In genomic region chr17:58351710-58352017, GRCh38 we compare ENCODE assay signal across 8 cellular contexts. TPM values are rescaled to one million over a fixed set of nuclear protein-coding genes. Genes with fewer than 3 reads are reported as not detected.
A peak's percentile ranks its signal among the peaks of the same experiment; 100 is the strongest.
DNase-seq lines count a peak whose midpoint lies in the region; ATAC-seq and TF ChIP-seq lines count a peak whose summit lies in the region.

No MANE protein-coding gene starts in this region.

- H3K27ac Mint-ChIP-seq in activated CD4-positive, alpha-beta memory T cell treated with anti-CD3 and anti-CD28 coated beads for 36 hours, result peak overlapping the region; percentile 99
- peak overlapping the region; percentile 96 to 100 (median 99) for H3K27ac Mint-ChIP-seq in immature natural killer cell

- peak; percentile 15 for ATAC-seq in DND-41 (ENCODE audit: insufficient read depth, low read depth)

- no peaks in the 10 kb centered on the region for H3K27me3 Mint-ChIP-seq in activated CD4-positive, alpha-beta memory T cell treated with anti-CD3 and anti-CD28 coated beads for 36 hours
- H3K27me3 Mint-ChIP-seq in immature natural killer cell (ENCODE audit: low read depth in 3 of 3), result peaks cover 10 to 17% (median 11%) of the 10 kb centered on the region in 3 donors

- peak overlapping the region; percentile 77 for H3K4me2 ChIP-seq in DND-41 (ENCODE audit: insufficient read depth, low read length)

- H3K4me1 ChIP-seq in DND-41 (ENCODE audit: insufficient read depth, low read length) (peaks cover 59% of the 10 kb centered on the region), testis (peaks cover 7% of the 10 kb centered on the region)

- no peak for TF ChIP-seq CTCF in DND-41 (IDR thresholded peaks at IDR 0.05; ENCODE audit: borderline replicate concordance, extremely low read depth, low read length, poor library complexity, severe bottlenecking)
- TF ChIP-seq CTCF in HFF-Myc (IDR thresholded peaks at IDR 0.05; ENCODE audit: low read depth, low read length, missing control alignments), result no peak
- TF ChIP-seq CTCF in testis (IDR thresholded peaks at IDR 0.05), result no peak

- peak overlapping the region; percentile 75 for H3K9ac ChIP-seq in DND-41 (ENCODE audit: low read depth, low read length)

- H4K20me1 ChIP-seq in DND-41 (ENCODE audit: insufficient read depth, low read length), result peaks cover 39% of the 10 kb centered on the region

- 0% methylated on average over 15 of the region's 15 CpGs for WGBS in testis, 2 donors

- peak overlapping the region; percentile 100 for H3K4me3 Mint-ChIP-seq in activated CD4-positive, alpha-beta memory T cell treated with anti-CD3 and anti-CD28 coated beads for 36 hours
- peak overlapping the region; percentile 99 to 100 (median 99) for H3K4me3 Mint-ChIP-seq in immature natural killer cell

- peaks cover 56% of the 10 kb centered on the region for H3K4me1 Mint-ChIP-seq in activated CD4-positive, alpha-beta memory T cell treated with anti-CD3 and anti-CD28 coated beads for 36 hours (ENCODE audit: low read depth)
- H3K4me1 Mint-ChIP-seq in immature natural killer cell, result peaks cover 43 to 85% of the 10 kb centered on the region in 2 donors

- CTCF ChIA-PET in activated CD4-positive, alpha-beta memory T cell treated with anti-CD3 and anti-CD28 coated beads for 36 hours (lab: Charles Lee), result interaction anchor here (0.6 to 6.4 kb wide), 17 partner anchors 8 to 102 kb away, joined by 3 to 90 read pairs (median 5); partner anchors contain the start of gene RNF43

- H3K27me3 ChIP-seq in DND-41 (ENCODE audit: insufficient read depth, low read length, poor library complexity) (no peaks in the 10 kb centered on the region), testis (no peaks in the 10 kb centered on the region)

- POLR2A ChIA-PET in activated CD4-positive, alpha-beta memory T cell treated with anti-CD3 and anti-CD28 coated beads for 36 hours (lab: Charles Lee), result interaction anchor here (0.7 to 9.0 kb wide), 13 partner anchors 12 to 280 kb away, joined by 3 to 276 read pairs (median 13); partner anchors contain the start of genes RNF43 and TSPOAP1

- H3K27ac ChIP-seq in DND-41 (ENCODE audit: low read length), result peak overlapping the region; percentile 94
- peak overlapping the region; percentile 92 to 95 for H3K27ac ChIP-seq in testis

- peaks cover 63% of the 10 kb centered on the region for H3K79me2 ChIP-seq in DND-41 (ENCODE audit: insufficient read depth, low read length)

- no peak for DNase-seq in DND-41
- DNase-seq in HFF-Myc (ENCODE audit: extremely low read depth, low read depth), result no peak
- DNase-seq in activated CD4-positive, alpha-beta memory T cell treated with anti-CD3 and anti-CD28 coated beads for 36 hours, result no peak
- DNase-seq in immature natural killer cell, result no peak
- DNase-seq in testis, result no peak
- no peak for DNase-seq in NCI-H446 treated with DMSO at 0.1 percent for 48 hours (lab: John Stamatoyannopoulos, UW)
- DNase-seq in NCI-H187 treated with DMSO at 0.1 percent for 48 hours (lab: John Stamatoyannopoulos, UW), result no peak
- no peak for DNase-seq in stimulated activated CD4-positive, alpha-beta T cell treated with anti-CD3 and anti-CD28 coated beads, Interleukin-2, amount 100 ng/mL, for 48 hours

- peaks cover 58% of the 10 kb centered on the region for H3K36me3 Mint-ChIP-seq in activated CD4-positive, alpha-beta memory T cell treated with anti-CD3 and anti-CD28 coated beads for 36 hours
- H3K36me3 Mint-ChIP-seq in immature natural killer cell, result peaks cover 20 to 41% (median 30%) of the 10 kb centered on the region in 3 donors

- H3K4me3 ChIP-seq in DND-41 (ENCODE audit: low read depth in 1 of 2, low read length in 2 of 2) (peak overlapping the region; percentile 92 to 96), HFF-Myc (replicated peaks; ENCODE audit: low read depth, low read length) (peak overlapping the region; percentile 86), testis (peak overlapping the region; percentile 75 to 98)

- no peaks in the 10 kb centered on the region for H3K9me3 Mint-ChIP-seq in activated CD4-positive, alpha-beta memory T cell treated with anti-CD3 and anti-CD28 coated beads for 36 hours
- no peaks in the 10 kb centered on the region for H3K9me3 Mint-ChIP-seq in immature natural killer cell

- peak overlapping the region; percentile 55 for H2AFZ ChIP-seq in DND-41 (ENCODE audit: low read depth, low read length)

- intact Hi-C loops in activated CD4-positive, alpha-beta memory T cell treated with anti-CD3 and anti-CD28 coated beads for 36 hours (cut with micrococcal nuclease), result loop anchor here (1.0 to 5.0 kb wide), 9 partner anchors 7 to 501 kb away; partner anchors contain the start of genes DYNLL2, MRPS23 and RNF43
- intact Hi-C loops in testis (cut with DNase I; ENCODE audit: low total_unique reads), result no loop called here

- H3K9me3 ChIP-seq in DND-41 (ENCODE audit: insufficient read depth, low read length, severe bottlenecking), result no peaks in the 10 kb centered on the region
- H3K9me3 ChIP-seq in testis, result no peaks in the 10 kb centered on the region

- H3K36me3 ChIP-seq in DND-41 (ENCODE audit: insufficient read depth, low read length) (peaks cover 56% of the 10 kb centered on the region), testis (ENCODE audit: low read depth, missing control alignments) (no peaks in the 10 kb centered on the region)

- TF ChIP-seq POLR2A in testis (IDR thresholded peaks at IDR 0.05), result no peak

RNA-seq across cellular contexts. Expression of gene SUPT4H1, which starts 0.3 kb away (rescaled TPM):
- 100 to 1,000 TPM; 113 to 114 TPM for total RNA-seq in activated CD4-positive, alpha-beta memory T cell treated with anti-CD3 and anti-CD28 coated beads for 36 hours
- polyA plus RNA-seq in immature natural killer cell (100 to 1,000 TPM; 133 to 170 (median 136) TPM), testis (ENCODE audit: insufficient read depth, low read depth, low replicate concordance) (98.5 TPM)
- total RNA-seq in testis, result 10 to 100 TPM; 59.3 to 64.4 TPM

RNA-seq across cellular contexts. Expression of gene TSPOAP1, which starts 23.1 kb away (rescaled TPM):
- 10 to 100 TPM; 21.6 to 22.7 TPM for total RNA-seq in activated CD4-positive, alpha-beta memory T cell treated with anti-CD3 and anti-CD28 coated beads for 36 hours
- polyA plus RNA-seq in immature natural killer cell, result 10 to 100 TPM in 1 of 3 donors, 1 to 10 TPM in 2; 7.1 to 32.1 (median 8.4) TPM
- 10 to 100 TPM in 1 of 2 donors, 1 to 10 TPM in 1; 7.2 to 13.0 TPM for total RNA-seq in testis
- 8.2 TPM for polyA plus RNA-seq in testis (ENCODE audit: insufficient read depth, low read depth, low replicate concordance)
